1 cellular context compared by ENCODE assay signal in the genomic region with DNA sequence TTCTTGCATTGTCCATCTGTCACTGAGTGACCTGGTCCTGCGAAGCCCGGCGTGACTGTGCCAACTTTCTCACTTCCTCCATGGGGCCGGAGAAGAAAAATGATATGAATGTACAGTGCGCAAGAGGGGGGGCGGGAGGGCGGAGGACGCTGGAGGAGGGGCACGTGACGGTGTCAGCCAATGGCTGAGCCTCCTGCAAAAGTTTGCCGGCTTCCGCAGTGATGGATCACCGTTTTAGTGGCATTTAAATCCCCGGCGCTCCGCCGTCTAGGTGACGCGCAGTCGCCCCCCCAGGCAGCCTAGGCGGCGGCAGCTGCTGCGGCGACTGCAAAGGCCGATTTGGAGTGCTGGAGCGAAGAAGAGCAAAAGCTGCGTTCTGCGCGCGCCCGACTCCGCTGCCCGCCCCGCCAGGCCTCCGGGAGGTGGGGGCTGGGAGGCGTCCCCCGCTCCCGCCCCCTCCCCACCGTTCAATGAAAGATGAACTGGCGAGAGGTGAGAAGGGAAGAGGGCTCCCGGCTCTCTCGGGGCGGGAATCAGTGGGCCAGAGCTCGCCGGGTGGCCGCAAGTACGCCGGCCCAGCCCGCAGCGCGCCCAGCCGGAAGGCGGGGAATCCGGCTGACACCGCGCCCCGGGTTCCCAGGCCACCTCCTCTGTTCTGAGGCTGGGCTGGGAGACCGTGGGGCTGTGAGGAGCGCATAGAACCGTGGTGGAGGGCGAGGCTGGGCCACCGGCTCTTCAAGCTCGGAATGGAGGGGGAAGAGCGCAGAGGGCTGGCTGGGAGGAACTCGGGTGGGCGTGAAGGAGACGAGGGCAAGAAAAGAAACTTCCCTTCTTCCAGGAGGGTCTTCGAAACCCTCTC.
TF ChIP-seq lines count a peak whose summit lies in the region.

A gene (minus strand): TSS at position 104 of the 859 bp plus-strand sequence. CDS start 88 bp downstream, at position 16.

TF ChIP-seq in HepG2, 621 proteins besides CTCF, POLR2A, EP300 and RAD21 (continued from another document and continues in another):
- TF ChIP-seq, protein P1, sequence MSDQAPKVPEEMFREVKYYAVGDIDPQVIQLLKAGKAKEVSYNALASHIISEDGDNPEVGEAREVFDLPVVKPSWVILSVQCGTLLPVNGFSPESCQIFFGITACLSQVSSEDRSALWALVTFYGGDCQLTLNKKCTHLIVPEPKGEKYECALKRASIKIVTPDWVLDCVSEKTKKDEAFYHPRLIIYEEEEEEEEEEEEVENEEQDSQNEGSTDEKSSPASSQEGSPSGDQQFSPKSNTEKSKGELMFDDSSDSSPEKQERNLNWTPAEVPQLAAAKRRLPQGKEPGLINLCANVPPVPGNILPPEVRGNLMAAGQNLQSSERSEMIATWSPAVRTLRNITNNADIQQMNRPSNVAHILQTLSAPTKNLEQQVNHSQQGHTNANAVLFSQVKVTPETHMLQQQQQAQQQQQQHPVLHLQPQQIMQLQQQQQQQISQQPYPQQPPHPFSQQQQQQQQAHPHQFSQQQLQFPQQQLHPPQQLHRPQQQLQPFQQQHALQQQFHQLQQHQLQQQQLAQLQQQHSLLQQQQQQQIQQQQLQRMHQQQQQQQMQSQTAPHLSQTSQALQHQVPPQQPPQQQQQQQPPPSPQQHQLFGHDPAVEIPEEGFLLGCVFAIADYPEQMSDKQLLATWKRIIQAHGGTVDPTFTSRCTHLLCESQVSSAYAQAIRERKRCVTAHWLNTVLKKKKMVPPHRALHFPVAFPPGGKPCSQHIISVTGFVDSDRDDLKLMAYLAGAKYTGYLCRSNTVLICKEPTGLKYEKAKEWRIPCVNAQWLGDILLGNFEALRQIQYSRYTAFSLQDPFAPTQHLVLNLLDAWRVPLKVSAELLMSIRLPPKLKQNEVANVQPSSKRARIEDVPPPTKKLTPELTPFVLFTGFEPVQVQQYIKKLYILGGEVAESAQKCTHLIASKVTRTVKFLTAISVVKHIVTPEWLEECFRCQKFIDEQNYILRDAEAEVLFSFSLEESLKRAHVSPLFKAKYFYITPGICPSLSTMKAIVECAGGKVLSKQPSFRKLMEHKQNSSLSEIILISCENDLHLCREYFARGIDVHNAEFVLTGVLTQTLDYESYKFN (CRISPR knock-in tag; conservative IDR thresholded peaks at IDR 0.05): no peak
- 0 out of 2 replicates have a peak, but pooled peaks have one; percentile 16 for TF ChIP-seq ZMYM2 (CRISPR knock-in tag; IDR thresholded peaks at IDR 0.05)
- TF ChIP-seq SRSF1 (optimal IDR thresholded peaks at IDR 0.05; ENCODE audit: low read depth, low read length): no peak
- TF ChIP-seq, protein P2, sequence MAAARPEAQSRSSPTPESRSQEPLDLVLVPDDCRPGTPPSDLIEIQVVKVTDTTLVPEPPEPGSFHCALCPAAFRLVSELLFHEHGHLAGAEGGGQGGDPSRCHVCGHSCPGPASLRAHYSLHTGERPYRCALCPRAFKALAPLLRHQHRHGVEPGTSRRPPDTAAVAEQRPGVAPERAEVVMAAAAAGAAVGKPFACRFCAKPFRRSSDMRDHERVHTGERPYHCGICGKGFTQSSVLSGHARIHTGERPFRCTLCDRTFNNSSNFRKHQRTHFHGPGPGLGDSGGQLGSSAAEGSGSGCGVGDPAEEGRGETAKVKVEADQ (CRISPR knock-in tag; IDR thresholded peaks at IDR 0.05; ENCODE audit: borderline replicate concordance): no peak
- no peak for TF ChIP-seq SSRP1 (CRISPR knock-in tag; IDR thresholded peaks at IDR 0.05)
- TF ChIP-seq MTA3 (CRISPR knock-in tag; IDR thresholded peaks at IDR 0.05): no peak
- TF ChIP-seq, protein P3, sequence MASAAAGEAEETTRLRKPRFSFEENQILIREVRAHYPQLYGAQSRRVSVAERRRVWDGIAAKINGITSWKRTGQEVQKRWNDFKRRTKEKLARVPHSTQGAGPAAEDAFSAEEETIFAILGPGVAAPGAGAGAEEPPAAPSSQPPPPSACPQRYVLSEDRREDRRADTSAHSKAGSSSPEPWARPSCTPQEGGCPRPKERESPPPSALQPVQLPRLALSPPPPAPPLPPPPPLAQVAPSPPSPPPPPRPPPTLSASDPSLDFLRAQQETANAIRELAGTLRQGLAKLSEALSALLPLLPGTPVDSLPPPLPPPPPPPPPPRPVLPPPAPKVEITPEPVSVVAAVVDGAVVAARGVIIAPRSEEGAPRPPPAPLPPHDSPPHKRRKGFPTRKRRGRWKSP (CRISPR knock-in tag; IDR thresholded peaks at IDR 0.05): peak; percentile 40; the same call in 1 of the 2 replicates
- TF ChIP-seq AKAP8 (CRISPR knock-in tag; IDR thresholded peaks at IDR 0.05): no peak
- TF ChIP-seq MAFG (CRISPR knock-in tag; IDR thresholded peaks at IDR 0.05): no peak
- TF ChIP-seq, protein P4, sequence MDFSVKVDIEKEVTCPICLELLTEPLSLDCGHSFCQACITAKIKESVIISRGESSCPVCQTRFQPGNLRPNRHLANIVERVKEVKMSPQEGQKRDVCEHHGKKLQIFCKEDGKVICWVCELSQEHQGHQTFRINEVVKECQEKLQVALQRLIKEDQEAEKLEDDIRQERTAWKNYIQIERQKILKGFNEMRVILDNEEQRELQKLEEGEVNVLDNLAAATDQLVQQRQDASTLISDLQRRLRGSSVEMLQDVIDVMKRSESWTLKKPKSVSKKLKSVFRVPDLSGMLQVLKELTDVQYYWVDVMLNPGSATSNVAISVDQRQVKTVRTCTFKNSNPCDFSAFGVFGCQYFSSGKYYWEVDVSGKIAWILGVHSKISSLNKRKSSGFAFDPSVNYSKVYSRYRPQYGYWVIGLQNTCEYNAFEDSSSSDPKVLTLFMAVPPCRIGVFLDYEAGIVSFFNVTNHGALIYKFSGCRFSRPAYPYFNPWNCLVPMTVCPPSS (IDR thresholded peaks at IDR 0.05): no peak
- TF ChIP-seq, protein P5, sequence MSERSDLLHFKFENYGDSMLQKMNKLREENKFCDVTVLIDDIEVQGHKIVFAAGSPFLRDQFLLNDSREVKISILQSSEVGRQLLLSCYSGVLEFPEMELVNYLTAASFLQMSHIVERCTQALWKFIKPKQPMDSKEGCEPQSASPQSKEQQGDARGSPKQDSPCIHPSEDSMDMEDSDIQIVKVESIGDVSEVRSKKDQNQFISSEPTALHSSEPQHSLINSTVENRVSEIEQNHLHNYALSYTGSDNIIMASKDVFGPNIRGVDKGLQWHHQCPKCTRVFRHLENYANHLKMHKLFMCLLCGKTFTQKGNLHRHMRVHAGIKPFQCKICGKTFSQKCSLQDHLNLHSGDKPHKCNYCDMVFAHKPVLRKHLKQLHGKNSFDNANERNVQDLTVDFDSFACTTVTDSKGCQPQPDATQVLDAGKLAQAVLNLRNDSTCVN (CRISPR knock-in tag; IDR thresholded peaks at IDR 0.05; ENCODE audit: borderline replicate concordance): no peak
- TF ChIP-seq ZSCAN20 (CRISPR knock-in tag; IDR thresholded peaks at IDR 0.05; ENCODE audit: borderline replicate concordance): no peak
- TF ChIP-seq FOSL2 (CRISPR knock-in tag; IDR thresholded peaks at IDR 0.05): peak; percentile 22; the same call in 1 of the 2 replicates
- TF ChIP-seq, protein P6, sequence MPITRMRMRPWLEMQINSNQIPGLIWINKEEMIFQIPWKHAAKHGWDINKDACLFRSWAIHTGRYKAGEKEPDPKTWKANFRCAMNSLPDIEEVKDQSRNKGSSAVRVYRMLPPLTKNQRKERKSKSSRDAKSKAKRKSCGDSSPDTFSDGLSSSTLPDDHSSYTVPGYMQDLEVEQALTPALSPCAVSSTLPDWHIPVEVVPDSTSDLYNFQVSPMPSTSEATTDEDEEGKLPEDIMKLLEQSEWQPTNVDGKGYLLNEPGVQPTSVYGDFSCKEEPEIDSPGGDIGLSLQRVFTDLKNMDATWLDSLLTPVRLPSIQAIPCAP (CRISPR knock-in tag; IDR thresholded peaks at IDR 0.05; ENCODE audit: low read depth): no peak
- no peak for TF ChIP-seq SCMH1 (CRISPR knock-in tag; IDR thresholded peaks at IDR 0.05; ENCODE audit: borderline replicate concordance)
- no peak for TF ChIP-seq HHEX (CRISPR knock-in tag; IDR thresholded peaks at IDR 0.05)
- TF ChIP-seq SAP130 (CRISPR knock-in tag; IDR thresholded peaks at IDR 0.05; ENCODE audit: low read depth): peak; percentile 24; the same call in 1 of the 2 replicates
- no peak for TF ChIP-seq ZFP37 (CRISPR knock-in tag; IDR thresholded peaks at IDR 0.05; ENCODE audit: borderline replicate concordance)
- TF ChIP-seq, protein P7, sequence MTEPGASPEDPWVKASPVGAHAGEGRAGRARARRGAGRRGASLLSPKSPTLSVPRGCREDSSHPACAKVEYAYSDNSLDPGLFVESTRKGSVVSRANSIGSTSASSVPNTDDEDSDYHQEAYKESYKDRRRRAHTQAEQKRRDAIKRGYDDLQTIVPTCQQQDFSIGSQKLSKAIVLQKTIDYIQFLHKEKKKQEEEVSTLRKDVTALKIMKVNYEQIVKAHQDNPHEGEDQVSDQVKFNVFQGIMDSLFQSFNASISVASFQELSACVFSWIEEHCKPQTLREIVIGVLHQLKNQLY (CRISPR knock-in tag; IDR thresholded peaks at IDR 0.05): no peak
- TF ChIP-seq ZNF496 (CRISPR knock-in tag; IDR thresholded peaks at IDR 0.05; ENCODE audit: insufficient replicate concordance): no peak
- TF ChIP-seq, protein P8, sequence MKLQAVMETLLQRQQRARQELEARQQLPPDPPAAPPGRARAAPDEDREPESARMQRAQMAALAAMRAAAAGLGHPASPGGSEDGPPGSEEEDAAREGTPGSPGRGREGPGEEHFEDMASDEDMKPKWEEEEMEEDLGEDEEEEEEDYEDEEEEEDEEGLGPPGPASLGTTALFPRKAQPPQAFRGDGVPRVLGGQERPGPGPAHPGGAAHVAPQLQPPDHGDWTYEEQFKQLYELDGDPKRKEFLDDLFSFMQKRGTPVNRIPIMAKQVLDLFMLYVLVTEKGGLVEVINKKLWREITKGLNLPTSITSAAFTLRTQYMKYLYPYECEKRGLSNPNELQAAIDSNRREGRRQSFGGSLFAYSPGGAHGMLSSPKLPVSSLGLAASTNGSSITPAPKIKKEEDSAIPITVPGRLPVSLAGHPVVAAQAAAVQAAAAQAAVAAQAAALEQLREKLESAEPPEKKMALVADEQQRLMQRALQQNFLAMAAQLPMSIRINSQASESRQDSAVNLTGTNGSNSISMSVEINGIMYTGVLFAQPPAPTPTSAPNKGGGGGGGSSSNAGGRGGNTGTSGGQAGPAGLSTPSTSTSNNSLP (IDR thresholded peaks at IDR 0.05; ENCODE audit: low read depth, low read length): no peak
- no peak for TF ChIP-seq ZNF160 (CRISPR knock-in tag; IDR thresholded peaks at IDR 0.05)
- TF ChIP-seq, protein P9, sequence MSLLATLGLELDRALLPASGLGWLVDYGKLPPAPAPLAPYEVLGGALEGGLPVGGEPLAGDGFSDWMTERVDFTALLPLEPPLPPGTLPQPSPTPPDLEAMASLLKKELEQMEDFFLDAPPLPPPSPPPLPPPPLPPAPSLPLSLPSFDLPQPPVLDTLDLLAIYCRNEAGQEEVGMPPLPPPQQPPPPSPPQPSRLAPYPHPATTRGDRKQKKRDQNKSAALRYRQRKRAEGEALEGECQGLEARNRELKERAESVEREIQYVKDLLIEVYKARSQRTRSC (CRISPR knock-in tag; IDR thresholded peaks at IDR 0.05; ENCODE audit: low read depth): no peak
- TF ChIP-seq, protein P10, sequence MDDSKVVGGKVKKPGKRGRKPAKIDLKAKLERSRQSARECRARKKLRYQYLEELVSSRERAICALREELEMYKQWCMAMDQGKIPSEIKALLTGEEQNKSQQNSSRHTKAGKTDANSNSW (CRISPR knock-in tag; IDR thresholded peaks at IDR 0.05; ENCODE audit: borderline replicate concordance): no peak
- TF ChIP-seq GABPB1 (CRISPR knock-in tag; IDR thresholded peaks at IDR 0.05): peak; percentile 59; the same call in 1 of the 2 replicates
- no peak for TF ChIP-seq ZNF749 (CRISPR knock-in tag; IDR thresholded peaks at IDR 0.05; ENCODE audit: borderline replicate concordance)
- no peak for TF ChIP-seq ZNF547 (CRISPR knock-in tag; IDR thresholded peaks at IDR 0.05)
- TF ChIP-seq, protein P11, sequence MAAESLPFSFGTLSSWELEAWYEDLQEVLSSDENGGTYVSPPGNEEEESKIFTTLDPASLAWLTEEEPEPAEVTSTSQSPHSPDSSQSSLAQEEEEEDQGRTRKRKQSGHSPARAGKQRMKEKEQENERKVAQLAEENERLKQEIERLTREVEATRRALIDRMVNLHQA (CRISPR knock-in tag; IDR thresholded peaks at IDR 0.05): no peak
- TF ChIP-seq, protein P12, sequence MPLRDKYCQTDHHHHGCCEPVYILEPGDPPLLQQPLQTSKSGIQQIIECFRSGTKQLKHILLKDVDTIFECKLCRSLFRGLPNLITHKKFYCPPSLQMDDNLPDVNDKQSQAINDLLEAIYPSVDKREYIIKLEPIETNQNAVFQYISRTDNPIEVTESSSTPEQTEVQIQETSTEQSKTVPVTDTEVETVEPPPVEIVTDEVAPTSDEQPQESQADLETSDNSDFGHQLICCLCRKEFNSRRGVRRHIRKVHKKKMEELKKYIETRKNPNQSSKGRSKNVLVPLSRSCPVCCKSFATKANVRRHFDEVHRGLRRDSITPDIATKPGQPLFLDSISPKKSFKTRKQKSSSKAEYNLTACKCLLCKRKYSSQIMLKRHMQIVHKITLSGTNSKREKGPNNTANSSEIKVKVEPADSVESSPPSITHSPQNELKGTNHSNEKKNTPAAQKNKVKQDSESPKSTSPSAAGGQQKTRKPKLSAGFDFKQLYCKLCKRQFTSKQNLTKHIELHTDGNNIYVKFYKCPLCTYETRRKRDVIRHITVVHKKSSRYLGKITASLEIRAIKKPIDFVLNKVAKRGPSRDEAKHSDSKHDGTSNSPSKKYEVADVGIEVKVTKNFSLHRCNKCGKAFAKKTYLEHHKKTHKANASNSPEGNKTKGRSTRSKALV (CRISPR knock-in tag; IDR thresholded peaks at IDR 0.05): no peak
- peak; percentile 25; the same call in 1 of the 2 replicates for TF ChIP-seq HOXD1 (CRISPR knock-in tag; IDR thresholded peaks at IDR 0.05)
- no peak for TF ChIP-seq FOXK1 (CRISPR knock-in tag; IDR thresholded peaks at IDR 0.05; ENCODE audit: borderline replicate concordance, low read depth)
- TF ChIP-seq ZNF44 (CRISPR knock-in tag; IDR thresholded peaks at IDR 0.05): no peak
- TF ChIP-seq ZSCAN29 (CRISPR knock-in tag; conservative IDR thresholded peaks at IDR 0.05): no peak
- TF ChIP-seq, protein P13, sequence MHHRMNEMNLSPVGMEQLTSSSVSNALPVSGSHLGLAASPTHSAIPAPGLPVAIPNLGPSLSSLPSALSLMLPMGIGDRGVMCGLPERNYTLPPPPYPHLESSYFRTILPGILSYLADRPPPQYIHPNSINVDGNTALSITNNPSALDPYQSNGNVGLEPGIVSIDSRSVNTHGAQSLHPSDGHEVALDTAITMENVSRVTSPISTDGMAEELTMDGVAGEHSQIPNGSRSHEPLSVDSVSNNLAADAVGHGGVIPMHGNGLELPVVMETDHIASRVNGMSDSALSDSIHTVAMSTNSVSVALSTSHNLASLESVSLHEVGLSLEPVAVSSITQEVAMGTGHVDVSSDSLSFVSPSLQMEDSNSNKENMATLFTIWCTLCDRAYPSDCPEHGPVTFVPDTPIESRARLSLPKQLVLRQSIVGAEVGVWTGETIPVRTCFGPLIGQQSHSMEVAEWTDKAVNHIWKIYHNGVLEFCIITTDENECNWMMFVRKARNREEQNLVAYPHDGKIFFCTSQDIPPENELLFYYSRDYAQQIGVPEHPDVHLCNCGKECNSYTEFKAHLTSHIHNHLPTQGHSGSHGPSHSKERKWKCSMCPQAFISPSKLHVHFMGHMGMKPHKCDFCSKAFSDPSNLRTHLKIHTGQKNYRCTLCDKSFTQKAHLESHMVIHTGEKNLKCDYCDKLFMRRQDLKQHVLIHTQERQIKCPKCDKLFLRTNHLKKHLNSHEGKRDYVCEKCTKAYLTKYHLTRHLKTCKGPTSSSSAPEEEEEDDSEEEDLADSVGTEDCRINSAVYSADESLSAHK (CRISPR knock-in tag; IDR thresholded peaks at IDR 0.05; ENCODE audit: borderline replicate concordance): no peak
- TF ChIP-seq SMAD1 (CRISPR knock-in tag; IDR thresholded peaks at IDR 0.05; ENCODE audit: borderline replicate concordance, low read depth): no peak
- no peak for TF ChIP-seq ETV6 (CRISPR knock-in tag; conservative IDR thresholded peaks at IDR 0.05)
- TF ChIP-seq POGZ (CRISPR knock-in tag; IDR thresholded peaks at IDR 0.05): no peak
- TF ChIP-seq NRL (CRISPR knock-in tag; IDR thresholded peaks at IDR 0.05; ENCODE audit: borderline replicate concordance): no peak
- no peak for TF ChIP-seq ZNF234 (CRISPR knock-in tag; conservative IDR thresholded peaks at IDR 0.05)
- TF ChIP-seq POLR2AphosphoS2 (IDR thresholded peaks at IDR 0.05; ENCODE audit: low read depth, low read length): no peak
- no peak for TF ChIP-seq ZNF878 (CRISPR knock-in tag; IDR thresholded peaks at IDR 0.05)
- TF ChIP-seq BHLHE40 (IDR thresholded peaks at IDR 0.05; ENCODE audit: low read length): no peak
